ENCODE assay signal across 1 cellular context in the genomic region with DNA sequence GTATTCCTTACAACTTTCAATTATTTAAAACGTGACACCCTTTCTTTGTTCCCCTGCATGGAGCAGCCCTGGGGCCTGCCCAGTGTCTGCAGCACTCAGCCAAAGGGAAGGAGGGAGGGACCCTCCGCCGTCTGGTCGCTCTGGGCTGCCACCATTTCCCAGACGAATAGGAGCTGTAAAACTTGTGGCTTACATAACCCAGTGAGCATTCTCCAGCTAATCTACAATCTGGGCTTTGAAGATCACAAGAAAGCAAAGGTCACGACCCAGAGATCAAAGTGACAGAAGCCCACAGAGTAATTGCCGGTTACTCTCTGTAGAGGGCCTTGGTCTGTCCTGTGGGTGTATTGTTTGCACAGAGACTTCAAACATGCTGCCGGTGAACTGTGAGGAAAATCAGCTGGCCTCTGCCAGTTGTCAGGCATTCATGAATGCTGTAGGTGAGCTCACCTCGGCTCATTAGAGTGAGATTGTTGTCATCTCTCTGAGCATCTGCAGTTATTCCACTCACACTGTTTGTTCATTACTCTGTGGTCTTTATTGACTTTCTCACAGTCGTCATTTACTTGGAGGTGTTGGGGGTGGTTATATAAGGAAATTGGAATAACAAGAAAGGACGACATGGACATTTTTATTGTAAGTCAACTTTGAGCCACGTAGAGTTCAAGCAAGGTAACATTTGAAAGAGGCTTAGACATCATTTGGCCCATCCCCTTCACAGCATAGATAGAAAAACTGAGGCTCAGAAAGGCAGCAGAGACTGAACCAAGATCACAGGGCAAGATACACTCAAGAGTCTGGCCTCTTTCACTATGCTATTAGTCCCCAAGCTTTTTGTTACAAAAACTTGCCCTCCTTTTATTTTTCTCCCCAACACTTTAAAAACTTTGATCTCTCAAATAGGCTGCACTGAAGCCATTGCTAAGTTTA.
TF ChIP-seq lines count a peak whose summit lies in the region.

No MANE protein-coding gene starts in this region.

TF ChIP-seq in HepG2, 621 proteins besides CTCF, POLR2A, EP300 and RAD21 (continued from another document and continues in another):
- TF ChIP-seq ZNF563 (CRISPR knock-in tag; IDR thresholded peaks at IDR 0.05) (peak; percentile 61; the same call in 1 of the 2 replicates), CAMTA2 (CRISPR knock-in tag; IDR thresholded peaks at IDR 0.05; ENCODE audit: borderline replicate concordance) (no peak), ISX (CRISPR knock-in tag; conservative IDR thresholded peaks at IDR 0.05) (no peak), ZNF441 (CRISPR knock-in tag; IDR thresholded peaks at IDR 0.05; ENCODE audit: borderline replicate concordance) (no peak; the same call in 1 of the 2 replicates), NFIB (CRISPR knock-in tag; IDR thresholded peaks at IDR 0.05; ENCODE audit: borderline replicate concordance) (no peak), ZNF652 (CRISPR knock-in tag; IDR thresholded peaks at IDR 0.05; ENCODE audit: borderline replicate concordance, low read depth) (peak; percentile 54; the same call in 1 of the 2 replicates), SETDB1 (CRISPR knock-in tag; IDR thresholded peaks at IDR 0.05; ENCODE audit: borderline replicate concordance) (no peak), SMAD9 (CRISPR knock-in tag; IDR thresholded peaks at IDR 0.05) (no peak), ZNF34 (CRISPR knock-in tag; IDR thresholded peaks at IDR 0.05; ENCODE audit: borderline replicate concordance) (no peak), HDAC2 (CRISPR knock-in tag; IDR thresholded peaks at IDR 0.05) (peak; percentile 94), ZNF841 (CRISPR knock-in tag; IDR thresholded peaks at IDR 0.05; ENCODE audit: borderline replicate concordance) (no peak), ZNF10 (CRISPR knock-in tag; IDR thresholded peaks at IDR 0.05; ENCODE audit: borderline replicate concordance, low read depth) (no peak), ETV6 (CRISPR knock-in tag; conservative IDR thresholded peaks at IDR 0.05) (no peak; the same call in 1 of the 2 replicates), ZNF569 (CRISPR knock-in tag; IDR thresholded peaks at IDR 0.05; ENCODE audit: borderline replicate concordance) (no peak; the same call in 1 of the 2 replicates), ZNF44 (CRISPR knock-in tag; IDR thresholded peaks at IDR 0.05) (0 out of 2 replicates have a peak, but pooled peaks have one; percentile 60), MXI1 (IDR thresholded peaks at IDR 0.05; ENCODE audit: borderline replicate concordance, low read depth, low read length) (peak; percentile 69; the same call in 1 of the 3 replicates), SOX13 (IDR thresholded peaks at IDR 0.05) (peak; percentile 95), SOX13 (CRISPR knock-in tag; conservative IDR thresholded peaks at IDR 0.05 in 1 of 2, IDR thresholded peaks at IDR 0.05 in 1 of 2) (peak in 1 of 2 experiments; percentile 96; a peak in 2 of 4 replicates), ZNF484 (CRISPR knock-in tag; IDR thresholded peaks at IDR 0.05; ENCODE audit: borderline replicate concordance, low read depth) (no peak), HOXA5 (CRISPR knock-in tag; IDR thresholded peaks at IDR 0.05) (peak; percentile 93), ZNF260 (CRISPR knock-in tag; IDR thresholded peaks at IDR 0.05; ENCODE audit: borderline replicate concordance, low read depth) (no peak), ARNT (IDR thresholded peaks at IDR 0.05) (no peak), IRF2 (CRISPR knock-in tag; IDR thresholded peaks at IDR 0.05) (peak; percentile 89), ZNF550 (CRISPR knock-in tag; IDR thresholded peaks at IDR 0.05; ENCODE audit: borderline replicate concordance) (no peak), AKAP8 (CRISPR knock-in tag; IDR thresholded peaks at IDR 0.05) (peak; percentile 86; the same call in 1 of the 2 replicates), MLLT10 (CRISPR knock-in tag; IDR thresholded peaks at IDR 0.05) (no peak), FOXA3 (CRISPR knock-in tag; IDR thresholded peaks at IDR 0.05) (peak; percentile 88), ZNF556 (CRISPR knock-in tag; IDR thresholded peaks at IDR 0.05; ENCODE audit: borderline replicate concordance) (peak; percentile 89; the same call in 1 of the 2 replicates), ESRRA (CRISPR knock-in tag; IDR thresholded peaks at IDR 0.05; ENCODE audit: low read depth) (peak; percentile 62; the same call in 1 of the 2 replicates), ZNF674 (CRISPR knock-in tag; IDR thresholded peaks at IDR 0.05; ENCODE audit: low read depth) (no peak)
- TF ChIP-seq, protein P1, sequence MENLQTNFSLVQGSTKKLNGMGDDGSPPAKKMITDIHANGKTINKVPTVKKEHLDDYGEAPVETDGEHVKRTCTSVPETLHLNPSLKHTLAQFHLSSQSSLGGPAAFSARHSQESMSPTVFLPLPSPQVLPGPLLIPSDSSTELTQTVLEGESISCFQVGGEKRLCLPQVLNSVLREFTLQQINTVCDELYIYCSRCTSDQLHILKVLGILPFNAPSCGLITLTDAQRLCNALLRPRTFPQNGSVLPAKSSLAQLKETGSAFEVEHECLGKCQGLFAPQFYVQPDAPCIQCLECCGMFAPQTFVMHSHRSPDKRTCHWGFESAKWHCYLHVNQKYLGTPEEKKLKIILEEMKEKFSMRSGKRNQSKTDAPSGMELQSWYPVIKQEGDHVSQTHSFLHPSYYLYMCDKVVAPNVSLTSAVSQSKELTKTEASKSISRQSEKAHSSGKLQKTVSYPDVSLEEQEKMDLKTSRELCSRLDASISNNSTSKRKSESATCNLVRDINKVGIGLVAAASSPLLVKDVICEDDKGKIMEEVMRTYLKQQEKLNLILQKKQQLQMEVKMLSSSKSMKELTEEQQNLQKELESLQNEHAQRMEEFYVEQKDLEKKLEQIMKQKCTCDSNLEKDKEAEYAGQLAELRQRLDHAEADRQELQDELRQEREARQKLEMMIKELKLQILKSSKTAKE (CRISPR knock-in tag; IDR thresholded peaks at IDR 0.05; ENCODE audit: borderline replicate concordance), result peak; percentile 98
- TF ChIP-seq, protein P2, sequence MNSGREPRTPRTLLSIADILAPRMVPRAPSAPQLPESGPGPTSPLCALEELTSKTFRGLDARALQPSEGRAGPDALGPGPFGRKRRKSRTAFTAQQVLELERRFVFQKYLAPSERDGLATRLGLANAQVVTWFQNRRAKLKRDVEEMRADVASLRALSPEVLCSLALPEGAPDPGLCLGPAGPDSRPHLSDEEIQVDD (CRISPR knock-in tag; IDR thresholded peaks at IDR 0.05; ENCODE audit: borderline replicate concordance), result no peak
- TF ChIP-seq, protein P3, sequence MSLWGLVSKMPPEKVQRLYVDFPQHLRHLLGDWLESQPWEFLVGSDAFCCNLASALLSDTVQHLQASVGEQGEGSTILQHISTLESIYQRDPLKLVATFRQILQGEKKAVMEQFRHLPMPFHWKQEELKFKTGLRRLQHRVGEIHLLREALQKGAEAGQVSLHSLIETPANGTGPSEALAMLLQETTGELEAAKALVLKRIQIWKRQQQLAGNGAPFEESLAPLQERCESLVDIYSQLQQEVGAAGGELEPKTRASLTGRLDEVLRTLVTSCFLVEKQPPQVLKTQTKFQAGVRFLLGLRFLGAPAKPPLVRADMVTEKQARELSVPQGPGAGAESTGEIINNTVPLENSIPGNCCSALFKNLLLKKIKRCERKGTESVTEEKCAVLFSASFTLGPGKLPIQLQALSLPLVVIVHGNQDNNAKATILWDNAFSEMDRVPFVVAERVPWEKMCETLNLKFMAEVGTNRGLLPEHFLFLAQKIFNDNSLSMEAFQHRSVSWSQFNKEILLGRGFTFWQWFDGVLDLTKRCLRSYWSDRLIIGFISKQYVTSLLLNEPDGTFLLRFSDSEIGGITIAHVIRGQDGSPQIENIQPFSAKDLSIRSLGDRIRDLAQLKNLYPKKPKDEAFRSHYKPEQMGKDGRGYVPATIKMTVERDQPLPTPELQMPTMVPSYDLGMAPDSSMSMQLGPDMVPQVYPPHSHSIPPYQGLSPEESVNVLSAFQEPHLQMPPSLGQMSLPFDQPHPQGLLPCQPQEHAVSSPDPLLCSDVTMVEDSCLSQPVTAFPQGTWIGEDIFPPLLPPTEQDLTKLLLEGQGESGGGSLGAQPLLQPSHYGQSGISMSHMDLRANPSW (CRISPR knock-in tag; IDR thresholded peaks at IDR 0.05; ENCODE audit: borderline replicate concordance), result peak; percentile 94
- TF ChIP-seq, protein P4, sequence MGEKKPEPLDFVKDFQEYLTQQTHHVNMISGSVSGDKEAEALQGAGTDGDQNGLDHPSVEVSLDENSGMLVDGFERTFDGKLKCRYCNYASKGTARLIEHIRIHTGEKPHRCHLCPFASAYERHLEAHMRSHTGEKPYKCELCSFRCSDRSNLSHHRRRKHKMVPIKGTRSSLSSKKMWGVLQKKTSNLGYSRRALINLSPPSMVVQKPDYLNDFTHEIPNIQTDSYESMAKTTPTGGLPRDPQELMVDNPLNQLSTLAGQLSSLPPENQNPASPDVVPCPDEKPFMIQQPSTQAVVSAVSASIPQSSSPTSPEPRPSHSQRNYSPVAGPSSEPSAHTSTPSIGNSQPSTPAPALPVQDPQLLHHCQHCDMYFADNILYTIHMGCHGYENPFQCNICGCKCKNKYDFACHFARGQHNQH (CRISPR knock-in tag; IDR thresholded peaks at IDR 0.05), result peak; percentile 100
- TF ChIP-seq, protein P5, sequence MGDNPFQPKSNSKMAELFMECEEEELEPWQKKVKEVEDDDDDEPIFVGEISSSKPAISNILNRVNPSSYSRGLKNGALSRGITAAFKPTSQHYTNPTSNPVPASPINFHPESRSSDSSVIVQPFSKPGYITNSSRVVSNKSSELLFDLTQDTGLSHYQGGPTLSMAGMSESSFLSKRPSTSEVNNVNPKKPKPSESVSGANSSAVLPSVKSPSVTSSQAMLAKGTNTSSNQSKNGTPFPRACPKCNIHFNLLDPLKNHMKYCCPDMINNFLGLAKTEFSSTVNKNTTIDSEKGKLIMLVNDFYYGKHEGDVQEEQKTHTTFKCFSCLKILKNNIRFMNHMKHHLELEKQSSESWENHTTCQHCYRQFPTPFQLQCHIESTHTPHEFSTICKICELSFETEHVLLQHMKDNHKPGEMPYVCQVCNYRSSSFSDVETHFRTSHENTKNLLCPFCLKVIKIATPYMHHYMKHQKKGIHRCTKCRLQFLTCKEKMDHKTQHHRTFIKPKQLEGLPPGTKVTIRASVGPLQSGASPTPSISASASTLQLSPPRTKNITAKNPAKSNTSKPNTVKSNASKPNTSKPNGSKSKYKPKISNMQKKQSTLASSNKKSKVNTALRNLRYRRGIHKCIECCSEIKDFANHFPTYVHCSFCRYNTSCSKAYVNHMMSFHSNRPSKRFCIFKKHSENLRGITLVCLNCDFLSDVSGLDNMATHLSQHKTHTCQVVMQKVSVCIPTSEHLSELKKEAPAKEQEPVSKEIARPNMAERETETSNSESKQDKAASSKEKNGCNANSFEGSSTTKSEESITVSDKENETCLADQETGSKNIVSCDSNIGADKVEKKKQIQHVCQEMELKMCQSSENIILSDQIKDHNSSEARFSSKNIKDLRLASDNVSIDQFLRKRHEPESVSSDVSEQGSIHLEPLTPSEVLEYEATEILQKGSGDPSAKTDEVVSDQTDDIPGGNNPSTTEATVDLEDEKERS (CRISPR knock-in tag; IDR thresholded peaks at IDR 0.05), result peak; percentile 87; the same call in 1 of the 2 replicates
- TF ChIP-seq, protein P6, sequence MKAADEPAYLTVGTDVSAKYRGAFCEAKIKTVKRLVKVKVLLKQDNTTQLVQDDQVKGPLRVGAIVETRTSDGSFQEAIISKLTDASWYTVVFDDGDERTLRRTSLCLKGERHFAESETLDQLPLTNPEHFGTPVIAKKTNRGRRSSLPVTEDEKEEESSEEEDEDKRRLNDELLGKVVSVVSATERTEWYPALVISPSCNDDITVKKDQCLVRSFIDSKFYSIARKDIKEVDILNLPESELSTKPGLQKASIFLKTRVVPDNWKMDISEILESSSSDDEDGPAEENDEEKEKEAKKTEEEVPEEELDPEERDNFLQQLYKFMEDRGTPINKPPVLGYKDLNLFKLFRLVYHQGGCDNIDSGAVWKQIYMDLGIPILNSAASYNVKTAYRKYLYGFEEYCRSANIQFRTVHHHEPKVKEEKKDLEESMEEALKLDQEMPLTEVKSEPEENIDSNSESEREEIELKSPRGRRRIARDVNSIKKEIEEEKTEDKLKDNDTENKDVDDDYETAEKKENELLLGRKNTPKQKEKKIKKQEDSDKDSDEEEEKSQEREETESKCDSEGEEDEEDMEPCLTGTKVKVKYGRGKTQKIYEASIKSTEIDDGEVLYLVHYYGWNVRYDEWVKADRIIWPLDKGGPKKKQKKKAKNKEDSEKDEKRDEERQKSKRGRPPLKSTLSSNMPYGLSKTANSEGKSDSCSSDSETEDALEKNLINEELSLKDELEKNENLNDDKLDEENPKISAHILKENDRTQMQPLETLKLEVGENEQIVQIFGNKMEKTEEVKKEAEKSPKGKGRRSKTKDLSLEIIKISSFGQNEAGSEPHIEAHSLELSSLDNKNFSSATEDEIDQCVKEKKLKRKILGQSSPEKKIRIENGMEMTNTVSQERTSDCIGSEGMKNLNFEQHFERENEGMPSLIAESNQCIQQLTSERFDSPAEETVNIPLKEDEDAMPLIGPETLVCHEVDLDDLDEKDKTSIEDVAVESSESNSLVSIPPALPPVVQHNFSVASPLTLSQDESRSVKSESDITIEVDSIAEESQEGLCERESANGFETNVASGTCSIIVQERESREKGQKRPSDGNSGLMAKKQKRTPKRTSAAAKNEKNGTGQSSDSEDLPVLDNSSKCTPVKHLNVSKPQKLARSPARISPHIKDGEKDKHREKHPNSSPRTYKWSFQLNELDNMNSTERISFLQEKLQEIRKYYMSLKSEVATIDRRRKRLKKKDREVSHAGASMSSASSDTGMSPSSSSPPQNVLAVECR (CRISPR knock-in tag; IDR thresholded peaks at IDR 0.05; ENCODE audit: borderline replicate concordance), result peak; percentile 88
- TF ChIP-seq, protein P7, sequence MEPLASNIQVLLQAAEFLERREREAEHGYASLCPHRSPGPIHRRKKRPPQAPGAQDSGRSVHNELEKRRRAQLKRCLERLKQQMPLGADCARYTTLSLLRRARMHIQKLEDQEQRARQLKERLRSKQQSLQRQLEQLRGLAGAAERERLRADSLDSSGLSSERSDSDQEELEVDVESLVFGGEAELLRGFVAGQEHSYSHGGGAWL (CRISPR knock-in tag; IDR thresholded peaks at IDR 0.05), result 0 out of 2 replicates have a peak, but pooled peaks have one; percentile 57
- TF ChIP-seq, protein P8, sequence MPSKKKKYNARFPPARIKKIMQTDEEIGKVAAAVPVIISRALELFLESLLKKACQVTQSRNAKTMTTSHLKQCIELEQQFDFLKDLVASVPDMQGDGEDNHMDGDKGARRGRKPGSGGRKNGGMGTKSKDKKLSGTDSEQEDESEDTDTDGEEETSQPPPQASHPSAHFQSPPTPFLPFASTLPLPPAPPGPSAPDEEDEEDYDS (CRISPR knock-in tag; IDR thresholded peaks at IDR 0.05), result peak; percentile 72
- TF ChIP-seq, protein P9, sequence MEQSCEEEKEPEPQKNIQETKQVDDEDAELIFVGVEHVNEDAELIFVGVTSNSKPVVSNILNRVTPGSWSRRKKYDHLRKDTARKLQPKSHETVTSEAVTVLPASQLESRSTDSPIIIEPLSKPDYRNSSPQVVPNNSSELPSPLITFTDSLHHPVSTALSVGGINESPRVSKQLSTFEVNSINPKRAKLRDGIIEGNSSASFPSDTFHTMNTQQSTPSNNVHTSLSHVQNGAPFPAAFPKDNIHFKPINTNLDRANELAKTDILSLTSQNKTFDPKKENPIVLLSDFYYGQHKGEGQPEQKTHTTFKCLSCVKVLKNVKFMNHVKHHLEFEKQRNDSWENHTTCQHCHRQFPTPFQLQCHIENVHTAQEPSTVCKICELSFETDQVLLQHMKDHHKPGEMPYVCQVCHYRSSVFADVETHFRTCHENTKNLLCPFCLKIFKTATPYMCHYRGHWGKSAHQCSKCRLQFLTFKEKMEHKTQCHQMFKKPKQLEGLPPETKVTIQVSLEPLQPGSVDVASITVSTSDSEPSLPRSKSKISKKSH (CRISPR knock-in tag; IDR thresholded peaks at IDR 0.05; ENCODE audit: borderline replicate concordance), result no peak
